21 cellular contexts compared by ENCODE assay signal in the genomic region with DNA sequence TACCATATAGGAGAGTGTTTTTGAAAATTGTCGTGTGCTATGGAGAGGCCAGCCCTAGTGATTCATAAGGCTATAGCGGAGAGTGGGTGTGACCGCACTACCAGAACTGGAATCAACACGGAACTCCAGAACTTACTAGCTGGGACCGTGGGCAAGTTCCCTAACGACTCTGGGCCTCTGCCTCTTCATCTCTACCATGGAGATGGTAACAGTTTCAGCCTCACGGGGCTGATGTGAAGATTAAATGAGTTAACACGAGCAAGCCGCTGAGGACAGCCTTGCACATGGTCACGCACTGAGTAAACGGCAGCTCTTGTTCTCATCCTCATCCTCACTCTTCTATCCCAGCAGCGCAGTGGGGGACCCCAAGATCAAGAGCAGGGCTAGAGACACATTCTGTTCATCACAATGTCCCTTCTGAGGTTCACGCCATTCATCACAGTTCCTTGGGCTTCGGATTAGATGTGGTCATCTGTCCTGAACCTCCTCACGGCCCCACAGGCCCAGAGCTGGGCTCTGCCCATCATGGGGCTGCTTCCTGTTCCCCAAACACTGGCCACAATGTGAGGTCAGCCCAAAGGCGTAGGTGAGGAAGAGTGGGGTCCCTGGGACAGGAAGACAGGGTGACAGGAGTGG. TPM values are rescaled to one million over a fixed set of nuclear protein-coding genes. Genes with fewer than 3 reads are reported as not detected.
A peak's percentile ranks its signal among the peaks of the same experiment; 100 is the strongest.
DNase-seq lines count a peak whose midpoint lies in the region; ATAC-seq and TF ChIP-seq lines count a peak whose summit lies in the region.
"Had no signal": no experiment of that assay in that cellular context is flagged by ENCODE, and none has a peak within 500 bp of the region (broad histone marks: within the 10 kb centered on the region; RNA-seq: fewer than 3 reads in every experiment).

No MANE protein-coding gene starts in this region.

- H3K27me3 Mint-ChIP-seq in activated CD4-positive, alpha-beta T cell treated with anti-CD3 and anti-CD28 coated beads for 36 hours: no peaks in the 10 kb centered on the region
- H3K27me3 Mint-ChIP-seq in neural progenitor cell (ENCODE audit: insufficient read depth, low read depth) (peaks cover 5% of the 10 kb centered on the region), glutamatergic neuron (ENCODE audit: unreplicated experiment) (peaks cover 3% of the 10 kb centered on the region)

- H2AFZ ChIP-seq in neural progenitor cell (replicated peaks): no peak overlapping the region

- no peaks in the 10 kb centered on the region for H3K79me2 ChIP-seq in neural progenitor cell (ENCODE audit: low read depth)

- no peak overlapping the region for H3K27ac ChIP-seq in neural progenitor cell
- H3K27ac ChIP-seq in WERI-Rb-1: no peak overlapping the region
- H3K27ac ChIP-seq: BLaER1 treated with 17β-estradiol and CSF1 and Interleukin-3, amounts not matched to agents 10 nM and 100 nM; HL-60 had no signal

- intact Hi-C loops in activated CD4-positive, alpha-beta T cell treated with anti-CD3 and anti-CD28 coated beads for 36 hours (cut with DNase I, micrococcal nuclease): loop anchor here in 1 of 2 experiments (1.0 kb wide), 1 partner anchor 12 kb away; no protein-coding TSS in a partner anchor

- no peaks in the 10 kb centered on the region for H3F3A ChIP-seq in neural progenitor cell (ENCODE audit: low read depth)

- DNase-seq in activated CD4-positive, alpha-beta T cell treated with anti-CD3 and anti-CD28 coated beads for 36 hours: peak; percentile 79
- DNase-seq in activated CD4-positive, alpha-beta T cell treated with anti-CD3 and anti-CD28 coated beads for 4 hours: no peak
- DNase-seq in activated T-cell treated with anti-CD3 and anti-CD28 coated beads, Interleukin-2, amount 50 U/mL, for 48 hours: peak; percentile 72 to 73
- DNase-seq in neural progenitor cell (ENCODE audit: low spot score) (no peak), NCI-H2171 treated with DMSO at 0.1 percent for 48 hours (lab: John Stamatoyannopoulos, UW) (no peak), WERI-Rb-1 (no peak), glutamatergic neuron (no peak)
- DNase-seq: anterior cingulate cortex, DMS79, immature natural killer cell, NCI-H1105 had no signal

- H4K20me1 ChIP-seq in neural progenitor cell (ENCODE audit: low read depth): no peaks in the 10 kb centered on the region

- no peaks in the 10 kb centered on the region for H3K9me3 Mint-ChIP-seq in activated CD4-positive, alpha-beta T cell treated with anti-CD3 and anti-CD28 coated beads for 36 hours (ENCODE audit: low read depth)
- H3K9me3 Mint-ChIP-seq in neural progenitor cell (peaks cover 3% of the 10 kb centered on the region), glutamatergic neuron (ENCODE audit: unreplicated experiment) (peaks cover 1% of the 10 kb centered on the region)
- H3K9me3 Mint-ChIP-seq: immature natural killer cell, type B pancreatic cell had no signal

- no peaks in the 10 kb centered on the region for H3K27me3 ChIP-seq in neural progenitor cell
- H3K27me3 ChIP-seq in WERI-Rb-1 (ENCODE audit: insufficient read depth, low read depth, severe bottlenecking): no peaks in the 10 kb centered on the region

- H3K9ac ChIP-seq in neural progenitor cell: no peak overlapping the region
- H3K9ac ChIP-seq: BLaER1 treated with 17β-estradiol and CSF1 and Interleukin-3, amounts not matched to agents 10 nM and 100 nM had no signal

- H3K36me3 ChIP-seq in neural progenitor cell (no peaks in the 10 kb centered on the region), WERI-Rb-1 (no peaks in the 10 kb centered on the region)
- H3K36me3 ChIP-seq: BLaER1 treated with 17β-estradiol and CSF1 and Interleukin-3, amounts not matched to agents 10 nM and 100 nM had no signal

- H3K4me1 Mint-ChIP-seq in activated CD4-positive, alpha-beta T cell treated with anti-CD3 and anti-CD28 coated beads for 36 hours: peaks cover 87% of the 10 kb centered on the region
- peaks cover 2% of the 10 kb centered on the region for H3K4me1 Mint-ChIP-seq in neural progenitor cell
- peaks cover 19% of the 10 kb centered on the region for H3K4me1 Mint-ChIP-seq in glutamatergic neuron (ENCODE audit: low read depth, unreplicated experiment)
- H3K4me1 Mint-ChIP-seq: immature natural killer cell, nephron had no signal

- peak overlapping the region; percentile 92 for H3K27ac Mint-ChIP-seq in activated CD4-positive, alpha-beta T cell treated with anti-CD3 and anti-CD28 coated beads for 36 hours
- H3K27ac Mint-ChIP-seq in neural progenitor cell (peak overlapping the region; percentile 50), glutamatergic neuron (ENCODE audit: unreplicated experiment) (no peak overlapping the region)
- H3K27ac Mint-ChIP-seq: nephron, type B pancreatic cell had no signal

- peaks cover 9% of the 10 kb centered on the region for H3K4me1 ChIP-seq in neural progenitor cell

- H3K4me3 ChIP-seq in neural progenitor cell (no peak overlapping the region), WERI-Rb-1 (ENCODE audit: low read depth, low read length) (no peak overlapping the region)
- H3K4me3 ChIP-seq: BLaER1 treated with 17β-estradiol and CSF1 and Interleukin-3, amounts not matched to agents 10 nM and 100 nM had no signal

- H3K4me3 Mint-ChIP-seq in activated CD4-positive, alpha-beta T cell treated with anti-CD3 and anti-CD28 coated beads for 36 hours: peak overlapping the region; percentile 42
- no peak overlapping the region for H3K4me3 Mint-ChIP-seq in neural progenitor cell
- no peak overlapping the region for H3K4me3 Mint-ChIP-seq in glutamatergic neuron (ENCODE audit: unreplicated experiment)
- H3K4me3 Mint-ChIP-seq: immature natural killer cell, nephron, type B pancreatic cell had no signal

- H3K9me3 ChIP-seq in neural progenitor cell (ENCODE audit: low read depth) (no peaks in the 10 kb centered on the region), WERI-Rb-1 (ENCODE audit: severe bottlenecking) (no peaks in the 10 kb centered on the region)
- H3K9me3 ChIP-seq: BLaER1 treated with 17β-estradiol and CSF1 and Interleukin-3, amounts not matched to agents 10 nM and 100 nM had no signal

- H3K36me3 Mint-ChIP-seq in activated CD4-positive, alpha-beta T cell treated with anti-CD3 and anti-CD28 coated beads for 36 hours (ENCODE audit: low read depth): peaks cover 69% of the 10 kb centered on the region
- H3K36me3 Mint-ChIP-seq in neural progenitor cell (no peaks in the 10 kb centered on the region), glutamatergic neuron (ENCODE audit: unreplicated experiment) (no peaks in the 10 kb centered on the region)
- H3K36me3 Mint-ChIP-seq: immature natural killer cell, type B pancreatic cell had no signal

- peak; percentile 77 for ATAC-seq in activated CD4-positive, alpha-beta T cell treated with anti-CD3 and anti-CD28 coated beads for 36 hours
- peak; percentile 59 for ATAC-seq in GM19035 (IDR thresholded peaks at IDR 0.05; ENCODE audit: unreplicated experiment)

- CTCF ChIA-PET in activated CD4-positive, alpha-beta T cell treated with anti-CD3 and anti-CD28 coated beads for 36 hours (lab: Charles Lee): interaction anchor here (0.5 to 1.9 kb wide), 11 partner anchors 10 to 292 kb away, joined by 3 to 9 read pairs (median 4); no protein-coding TSS in a partner anchor

- H3K4me2 ChIP-seq in neural progenitor cell: no peak overlapping the region

- no peak for TF ChIP-seq CTCF in neural progenitor cell (IDR thresholded peaks at IDR 0.05)
- no peak for TF ChIP-seq CTCF in WERI-Rb-1 (IDR thresholded peaks at IDR 0.05; ENCODE audit: low read depth, low read length)
- TF ChIP-seq CTCF in glutamatergic neuron (IDR thresholded peaks at IDR 0.05; ENCODE audit: partially characterized antibody, unreplicated experiment): no peak

- POLR2A ChIA-PET in activated CD4-positive, alpha-beta T cell treated with anti-CD3 and anti-CD28 coated beads for 36 hours (lab: Charles Lee): interaction anchor here (0.6 to 2.9 kb wide), 18 partner anchors 11 to 139 kb away, joined by 3 to 17 read pairs (median 5); no protein-coding TSS in a partner anchor

RNA-seq across cellular contexts. Expression of gene CD5, which starts 47.2 kb away (rescaled TPM):
- total RNA-seq in activated CD4-positive, alpha-beta T cell treated with anti-CD3 and anti-CD28 coated beads for 36 hours: 100 to 1,000 TPM; 298 to 399 TPM
- total RNA-seq in neural progenitor cell (ENCODE audit: low replicate concordance) (not detected in 2 replicates), glutamatergic neuron (ENCODE audit: unreplicated experiment) (not detected)
- total RNA-seq: A172, epithelial cell of proximal tubule, glomerular endothelial cell, lung microvascular endothelial cell, pulmonary artery endothelial cell had no signal

Comparison
In these comparisons a context has a peak if more than half of its experiments do, and no peak if none do; other contexts are left out.
1. DNase-seq: peak in activated CD4-positive, alpha-beta T cell treated with anti-CD3 and anti-CD28 coated beads for 36 hours (single experiment) and activated T-cell treated with anti-CD3 and anti-CD28 coated beads, Interleukin-2, amount 50 U/mL, for 48 hours (2 of 2); none in activated CD4-positive, alpha-beta T cell treated with anti-CD3 and anti-CD28 coated beads for 4 hours (0 of 2), neural progenitor cell (single experiment), NCI-H2171 treated with DMSO at 0.1 percent for 48 hours (single experiment), WERI-Rb-1 (single experiment) and glutamatergic neuron (single experiment).
2. RNA of gene CD5, which starts 47.2 kb away (total RNA-seq): 298 to 399 TPM in activated CD4-positive, alpha-beta T cell treated with anti-CD3 and anti-CD28 coated beads for 36 hours; not detected in neural progenitor cell and not detected in glutamatergic neuron (single experiment); every median in the first group is over 100 times any median in the second.